In the genomic region with DNA sequence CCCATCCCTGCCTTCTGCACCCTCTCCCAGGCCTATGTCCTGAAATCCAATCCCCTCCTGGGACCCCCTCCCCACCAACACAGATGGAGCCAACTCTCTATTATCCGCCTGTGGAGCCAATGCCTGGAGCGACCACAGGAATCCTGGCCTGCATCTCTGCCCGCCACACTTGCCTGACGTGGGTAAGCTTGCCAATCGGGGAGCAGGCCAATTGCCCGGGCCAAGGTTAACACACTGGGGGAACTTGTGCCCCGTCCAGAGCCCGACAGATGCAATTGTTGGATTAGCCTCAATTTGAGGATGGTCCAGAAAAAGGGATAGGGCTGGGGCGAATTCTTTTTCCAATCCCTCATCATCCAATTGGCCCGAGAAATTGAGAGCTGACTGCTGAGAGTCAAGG, we compare ENCODE assay signal across 19 cellular contexts. TPM values are rescaled to one million over a fixed set of nuclear protein-coding genes. Genes with fewer than 3 reads are reported as not detected.
"Had no signal": no experiment of that assay in that cellular context is flagged by ENCODE, and none has a peak within 500 bp of the region (broad histone marks: within the 10 kb centered on the region; RNA-seq: fewer than 3 reads in every experiment).

No MANE protein-coding gene starts in this region.

- H3K27ac ChIP-seq: dorsolateral prefrontal cortex, esophagus muscularis mucosa, prostate gland, upper lobe of right lung had no signal

- H3K36me3 Mint-ChIP-seq: natural killer cell had no signal

- H3K36me3 ChIP-seq: prostate gland, upper lobe of right lung had no signal

- H3K27ac Mint-ChIP-seq: activated CD8-positive, alpha-beta T cell treated with anti-CD3 and anti-CD28 coated beads, Interleukin-2, amount 10 ng/mL, durations not matched to agents 7 days and 5 days; activated T-helper 1 cell treated with anti-CD3 and anti-CD28 coated beads, Interleukin-12 subunit alpha, Interleukin-12 subunit beta, Interleukin-2, Interleukin-4 antibody, amounts not matched to agents 30 ng/mL and 10 ng/mL and 1 ng/mL, durations not matched to agents 14 hours and 24 hours and 36 hours; brain; natural killer cell had no signal

- H3K27me3 ChIP-seq: dorsolateral prefrontal cortex, esophagus muscularis mucosa, upper lobe of right lung had no signal

- H3K9me3 ChIP-seq: esophagus muscularis mucosa, mucosa of descending colon, prostate gland, upper lobe of right lung had no signal

- H3K27me3 Mint-ChIP-seq: brain had no signal

- DNase-seq: activated CD4-positive, alpha-beta T cell treated with anti-CD3 and anti-CD28 coated beads for 4 hours; activated CD8-positive, alpha-beta memory T cell treated with anti-CD3 and anti-CD28 coated beads, Interleukin-2, amount 50 U/mL, for 48 hours; activated CD8-positive, alpha-beta T cell treated with anti-CD3 and anti-CD28 coated beads, Interleukin-2, amount 10 ng/mL, durations not matched to agents 7 days and 5 days; activated naive CD4-positive, alpha-beta T cell treated with Interleukin-2 at 50 U/mL for 16 hours; mucosa of descending colon; natural killer cell; occipital lobe; stimulated activated CD4-positive, alpha-beta T cell treated with anti-CD3 and anti-CD28 coated beads, Interleukin-2, amount 100 ng/mL, for 48 hours; stimulated activated naive CD4-positive, alpha-beta T cell treated with Interleukin-2 at 50 U/mL for 16 hours; T1000; upper lobe of right lung had no signal

- H3K9me3 Mint-ChIP-seq: activated T-helper 1 cell treated with anti-CD3 and anti-CD28 coated beads, Interleukin-12 subunit alpha, Interleukin-12 subunit beta, Interleukin-2, Interleukin-4 antibody, amounts not matched to agents 30 ng/mL and 10 ng/mL and 1 ng/mL, durations not matched to agents 14 hours and 24 hours and 36 hours; brain; natural killer cell had no signal

- H3K4me1 ChIP-seq: prostate gland had no signal

- ATAC-seq: activated CD8-positive, alpha-beta T cell treated with anti-CD3 and anti-CD28 coated beads, Interleukin-2, amount 10 ng/mL, durations not matched to agents 7 days and 5 days; mucosa of descending colon; natural killer cell; upper lobe of right lung had no signal

- H3K4me3 Mint-ChIP-seq: activated CD8-positive, alpha-beta T cell treated with anti-CD3 and anti-CD28 coated beads, Interleukin-2, amount 10 ng/mL, durations not matched to agents 7 days and 5 days; activated T-helper 1 cell treated with anti-CD3 and anti-CD28 coated beads, Interleukin-12 subunit alpha, Interleukin-12 subunit beta, Interleukin-2, Interleukin-4 antibody, amounts not matched to agents 30 ng/mL and 10 ng/mL and 1 ng/mL, durations not matched to agents 14 hours and 24 hours and 36 hours; natural killer cell had no signal

- H3K4me3 ChIP-seq: dorsolateral prefrontal cortex, esophagus muscularis mucosa, mucosa of descending colon, prostate gland, upper lobe of right lung had no signal

RNA-seq across cellular contexts. Expression of a gene that starts 20.5 kb away (rescaled TPM):
- total RNA-seq: SK-MEL-5 had no signal

RNA-seq across cellular contexts. Expression of a gene that starts 35.5 kb away (rescaled TPM):
- total RNA-seq: activated CD8-positive, alpha-beta T cell treated with anti-CD3 and anti-CD28 coated beads, Interleukin-2, amount 10 ng/mL, durations not matched to agents 7 days and 5 days; activated T-helper 1 cell treated with anti-CD3 and anti-CD28 coated beads, Interleukin-12 subunit alpha, Interleukin-12 subunit beta, Interleukin-2, Interleukin-4 antibody, amounts not matched to agents 30 ng/mL and 10 ng/mL and 1 ng/mL, durations not matched to agents 14 hours and 24 hours and 36 hours; chondrocyte; esophagus muscularis mucosa; frontal cortex; mucosa of descending colon; occipital lobe; SK-MEL-5; upper lobe of right lung had no signal
